Comparison of ENCODE assay signal across 10 cellular contexts in the genomic region with DNA sequence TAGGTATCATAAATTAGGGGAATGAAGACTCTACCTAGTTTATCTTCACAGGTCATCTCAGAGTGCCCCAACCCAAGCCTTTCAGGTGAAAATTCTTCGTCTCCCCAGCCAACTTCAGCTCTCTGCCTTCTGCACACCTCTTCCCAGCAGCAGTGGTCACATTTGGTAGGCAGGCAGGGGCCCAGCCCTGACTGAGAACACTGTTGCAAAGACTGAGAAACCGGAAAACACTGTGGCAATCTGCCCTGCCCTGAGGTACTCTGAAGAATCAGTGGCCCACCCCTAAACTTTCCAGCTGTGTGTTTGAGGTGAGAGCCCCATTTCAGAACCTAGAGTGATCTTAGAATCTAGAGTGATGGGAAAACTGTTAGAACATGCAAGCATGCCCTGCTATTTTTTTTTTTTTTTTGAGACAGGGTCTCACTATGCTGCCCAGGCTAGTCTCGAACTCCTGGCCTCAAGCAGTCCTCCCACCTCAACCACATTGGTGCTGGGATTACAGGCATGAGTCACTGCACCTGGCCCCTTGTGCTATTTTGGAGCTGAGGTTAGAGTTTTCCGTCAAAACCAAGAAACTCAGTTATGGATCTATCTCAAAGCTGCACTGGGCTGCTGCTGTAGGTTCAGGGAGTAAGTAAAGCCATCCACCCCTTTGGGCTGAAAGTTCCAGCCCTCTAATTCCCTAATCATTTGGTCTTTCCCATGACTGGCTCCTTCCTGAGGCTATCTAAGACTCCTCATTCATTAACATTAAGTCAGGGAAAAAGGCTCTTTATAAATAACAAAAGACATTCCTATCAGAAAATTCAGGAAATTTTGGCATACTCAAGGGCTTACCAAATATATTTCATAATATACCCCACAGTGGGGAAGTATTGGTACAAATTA. TPM values are rescaled to one million over a fixed set of nuclear protein-coding genes. Genes with fewer than 3 reads are reported as not detected.
DNase-seq lines count a peak whose midpoint lies in the region; ATAC-seq and TF ChIP-seq lines count a peak whose summit lies in the region.
"Had no signal": no experiment of that assay in that cellular context is flagged by ENCODE, and none has a peak within 500 bp of the region (broad histone marks: within the 10 kb centered on the region; RNA-seq: fewer than 3 reads in every experiment).

No MANE protein-coding gene starts in this region.

- H3K9me3 Mint-ChIP-seq in CD4-positive, alpha-beta T cell, result no peaks in the 10 kb centered on the region
- H3K9me3 Mint-ChIP-seq in brain, result peaks cover 0 to 3% (median 0%) of the 10 kb centered on the region in 5 experiments
- H3K9me3 Mint-ChIP-seq in osteocyte (ENCODE audit: unreplicated experiment), result no peaks in the 10 kb centered on the region

- no peaks in the 10 kb centered on the region for H3K9me3 ChIP-seq in CD4-positive, alpha-beta T cell (ENCODE audit: control insufficient read depth, low read length)
- H3K9me3 ChIP-seq in Loucy (ENCODE audit: insufficient read depth, low read depth, low read length) (no peaks in the 10 kb centered on the region), heart left ventricle (no peaks in the 10 kb centered on the region)
- H3K9me3 ChIP-seq: thyroid gland had no signal

- H3K27me3 Mint-ChIP-seq in CD4-positive, alpha-beta T cell, result no peaks in the 10 kb centered on the region
- H3K27me3 Mint-ChIP-seq in brain, result no peaks in the 10 kb centered on the region
- H3K27me3 Mint-ChIP-seq in osteocyte (ENCODE audit: unreplicated experiment), result no peaks in the 10 kb centered on the region

- intact Hi-C loops in CD4-positive, alpha-beta T cell (cut with DNase I, micrococcal nuclease), result loop anchor here (5.0 to 10.0 kb wide), 3 partner anchors 240 to 1658 kb away; partner anchors contain the start of genes C11orf58 (in 1 of the 2) and SPTY2D1 (in 1 of the 2)
- intact Hi-C loops in heart left ventricle (cut with DNase I), result loop anchor here in 4 of 10 donors (10.0 kb wide), 2 partner anchors 68 to 132 kb away; partner anchors contain the start of genes TSG101 (in 3 of the 4), GTF2H1 (in 1 of the 4) and HPS5 (in 1 of the 4)

- peaks cover 36% of the 10 kb centered on the region for H3K4me1 ChIP-seq in Loucy (ENCODE audit: insufficient read depth, low read length, poor library complexity, severe bottlenecking)
- peaks cover 2 to 27% (median 12%) of the 10 kb centered on the region in 12 donors for H3K4me1 ChIP-seq in heart left ventricle

- peak overlapping the region; percentile 80 for H3K4me3 Mint-ChIP-seq in CD4-positive, alpha-beta T cell
- H3K4me3 Mint-ChIP-seq in brain (peak overlapping the region in 3 of 5 experiments; percentile 63 to 66 (median 65)), osteocyte (ENCODE audit: unreplicated experiment) (no peak overlapping the region)

- H3K27ac ChIP-seq in CD4-positive, alpha-beta T cell (ENCODE audit: low read depth, low read length), result no peak overlapping the region
- peak overlapping the region in 1 of 12 donors; percentile 99 for H3K27ac ChIP-seq in heart left ventricle

- peak overlapping the region; percentile 100 for H3K9ac ChIP-seq in Loucy (ENCODE audit: low read depth, low read length, poor library complexity, severe bottlenecking)

- ATAC-seq in CD4-positive, alpha-beta T cell (ENCODE audit: poor library complexity), result no peak
- ATAC-seq in heart left ventricle, result no peak

- no peaks in the 10 kb centered on the region for H3K27me3 ChIP-seq in CD4-positive, alpha-beta T cell (ENCODE audit: control insufficient read depth, insufficient read depth, low read length)
- peaks cover 13% of the 10 kb centered on the region for H3K27me3 ChIP-seq in Loucy (ENCODE audit: insufficient read depth, low read length, poor library complexity, severe bottlenecking)
- H3K27me3 ChIP-seq in heart left ventricle, result no peaks in the 10 kb centered on the region
- H3K27me3 ChIP-seq: thyroid gland had no signal

- 83 to 97% (median 95%) methylated on average over 4 of the region's 4 CpGs for WGBS in heart left ventricle, 4 donors

- H3K36me3 Mint-ChIP-seq in CD4-positive, alpha-beta T cell (ENCODE audit: low read depth), result peaks cover 35% of the 10 kb centered on the region
- H3K36me3 Mint-ChIP-seq in brain (peaks cover 6% of the 10 kb centered on the region), osteocyte (ENCODE audit: unreplicated experiment) (peaks cover 3% of the 10 kb centered on the region)

- H3K9me2 ChIP-seq in Loucy (replicated peaks; ENCODE audit: low read depth, low read length), result no peaks in the 10 kb centered on the region

- CTCF ChIA-PET in CD4-positive, alpha-beta T cell (lab: Charles Lee), result interaction anchor here (0.9 to 1.7 kb wide), 2 partner anchors 8 to 10 kb away, joined by 3 to 5 read pairs; no protein-coding TSS in a partner anchor

- H2AFZ ChIP-seq in Loucy (ENCODE audit: low read length), result no peak overlapping the region

- peaks cover 17% of the 10 kb centered on the region for H3K36me3 ChIP-seq in Loucy (ENCODE audit: insufficient read depth, low read length)
- peaks cover 0 to 14% (median 10%) of the 10 kb centered on the region in 9 donors for H3K36me3 ChIP-seq in heart left ventricle

- peaks cover 5% of the 10 kb centered on the region; the same call in 1 of the 2 replicates for H3F3A ChIP-seq in Loucy (ENCODE audit: low read depth)

- POLR2A ChIA-PET in CD4-positive, alpha-beta T cell (lab: Charles Lee), result interaction anchor here (1.3 to 5.4 kb wide), 2 partner anchors 9 to 71 kb away, joined by 3 to 140 read pairs; no protein-coding TSS in a partner anchor

- no peak for TF ChIP-seq POLR2A in heart left ventricle (IDR thresholded peaks at IDR 0.05)

- H3K4me3 ChIP-seq in Loucy (ENCODE audit: low read length, poor library complexity, severe bottlenecking), result no peak overlapping the region
- no peak overlapping the region for H3K4me3 ChIP-seq in heart left ventricle
- H3K4me3 ChIP-seq: thyroid gland had no signal

- TF ChIP-seq CTCF in CD4-positive, alpha-beta T cell (IDR thresholded peaks at IDR 0.05), result no peak
- no peak for TF ChIP-seq CTCF in Loucy (conservative IDR thresholded peaks at IDR 0.05; ENCODE audit: low read length)
- TF ChIP-seq CTCF in brain (conservative IDR thresholded peaks at IDR 0.05), result no peak
- TF ChIP-seq CTCF in osteocyte (IDR thresholded peaks at IDR 0.05), result no peak
- TF ChIP-seq CTCF in heart left ventricle (IDR thresholded peaks at IDR 0.05), result no peak

- H4K20me1 ChIP-seq in Loucy (ENCODE audit: insufficient read depth, low read length, poor library complexity, severe bottlenecking), result peaks cover 29% of the 10 kb centered on the region

- peaks cover 46% of the 10 kb centered on the region for H3K79me2 ChIP-seq in Loucy (ENCODE audit: insufficient read depth, low read length)

- peaks cover 52% of the 10 kb centered on the region for H3K4me1 Mint-ChIP-seq in CD4-positive, alpha-beta T cell (ENCODE audit: low read depth)
- H3K4me1 Mint-ChIP-seq in brain (peaks cover 38% of the 10 kb centered on the region), osteocyte (ENCODE audit: unreplicated experiment) (peaks cover 69% of the 10 kb centered on the region)

- H3K27ac Mint-ChIP-seq in CD4-positive, alpha-beta T cell, result peak overlapping the region; percentile 82
- H3K27ac Mint-ChIP-seq in brain, result peak overlapping the region; percentile 68 to 97 (median 80)
- peak overlapping the region; percentile 87 for H3K27ac Mint-ChIP-seq in osteocyte (ENCODE audit: unreplicated experiment)

- peak overlapping the region; percentile 10 for H3K4me2 ChIP-seq in Loucy (ENCODE audit: low read depth, low read length, poor library complexity, severe bottlenecking)

- no peak for DNase-seq in CD4-positive, alpha-beta T cell
- DNase-seq in osteocyte (ENCODE audit: extremely low spot score, unreplicated experiment) (no peak), NCI-H1436 treated with DMSO at 0.1 percent for 48 hours (lab: John Stamatoyannopoulos, UW) (no peak), activated gamma-delta T cell (lab: John Stamatoyannopoulos, UW) (no peak), heart left ventricle (no peak), H4 (ENCODE audit: low spot score) (no peak)
- DNase-seq: glutamatergic neuron, thyroid gland had no signal

RNA-seq across cellular contexts. Expression of gene LDHA, which starts 1.7 kb away (rescaled TPM):
- 100 to 1,000 TPM; 317 to 324 TPM for total RNA-seq in CD4-positive, alpha-beta T cell
- polyA plus RNA-seq in brain (ENCODE audit: insufficient read depth, low read depth, low replicate concordance) (162 TPM), heart left ventricle (100 to 1,000 TPM; 212 to 961 TPM)
- total RNA-seq in osteocyte (485 and 491 TPM in 2 replicates), heart left ventricle (100 to 1,000 TPM; 191 to 688 (median 322) TPM)
- total RNA-seq in H4 (2014; rRNA removed; shearing (Covaris generic)), result 1,258 and 1,608 TPM in 2 replicates

RNA-seq across cellular contexts. Expression of gene LDHC, which starts 19.4 kb away (rescaled TPM):
- total RNA-seq in CD4-positive, alpha-beta T cell, result not detected
- not detected for polyA plus RNA-seq in brain (ENCODE audit: insufficient read depth, low read depth, low replicate concordance)
- total RNA-seq in osteocyte, result not detected in 2 replicates
- total RNA-seq in heart left ventricle, result 1 to 10 TPM in 2 of 9 donors, not detected in 7; 1.6 to 1.9 TPM
- polyA plus RNA-seq in heart left ventricle, result 1 to 10 TPM in 1 of 2 donors, not detected in 1; 1.5 TPM
- not detected in 2 replicates for total RNA-seq in H4 (2014; rRNA removed; shearing (Covaris generic))
